9 cellular contexts compared by ENCODE assay signal in genomic region chr10:133356953-133357292, GRCh38. TPM values are rescaled to one million over a fixed set of nuclear protein-coding genes. Genes with fewer than 3 reads are reported as not detected.
DNase-seq lines count a peak whose midpoint lies in the region; ATAC-seq and TF ChIP-seq lines count a peak whose summit lies in the region.
"Had no signal": no experiment of that assay in that cellular context is flagged by ENCODE, and none has a peak within 500 bp of the region (broad histone marks: within the 10 kb centered on the region; RNA-seq: fewer than 3 reads in every experiment).

No MANE protein-coding gene starts in this region.

- intact Hi-C loops in ascending aorta (cut with DNase I) = no loop called here
- intact Hi-C loops in right lobe of liver (cut with DNase I) = no loop called here
- intact Hi-C loops in tibial artery (cut with DNase I; ENCODE audit: low total_unique reads) = no loop called here

- H3K36me3 ChIP-seq in ascending aorta (no peaks in the 10 kb centered on the region), right lobe of liver (peaks cover 0 to 6% (median under 1%) of the 10 kb centered on the region in 4 donors), tibial artery (peaks cover 0 to 9% (median 8%) of the 10 kb centered on the region in 3 donors)

- H3K4me3 Mint-ChIP-seq in activated T-cell treated with anti-CD3 and anti-CD28 coated beads, Interleukin-2, amount 50 U/mL, for 4 hours = peak overlapping the region; percentile 81

- H3K9me3 ChIP-seq in ascending aorta (no peaks in the 10 kb centered on the region), right lobe of liver (no peaks in the 10 kb centered on the region), tibial artery (no peaks in the 10 kb centered on the region)

- H3K27ac ChIP-seq in ascending aorta (no peak overlapping the region), right lobe of liver (peak overlapping the region; percentile 57 to 82 (median 68)), tibial artery (no peak overlapping the region)

- no peak for ATAC-seq in activated T-cell treated with anti-CD3 and anti-CD28 coated beads, Interleukin-2, amount 50 U/mL, for 4 hours
- ATAC-seq in right lobe of liver (no peak), HG03571 (IDR thresholded peaks at IDR 0.05; ENCODE audit: unreplicated experiment) (no peak)

- WGBS in right lobe of liver (ENCODE audit: insufficient coverage, low coverage, low lambda C conversion rate, missing lambda C conversion rate) = 7% methylated on average over 9 of the region's 17 CpGs

- peaks cover 6% of the 10 kb centered on the region for H3K36me3 Mint-ChIP-seq in activated T-cell treated with anti-CD3 and anti-CD28 coated beads, Interleukin-2, amount 50 U/mL, for 4 hours (ENCODE audit: insufficient read depth)

- peaks cover 9% of the 10 kb centered on the region for H3K4me1 Mint-ChIP-seq in activated T-cell treated with anti-CD3 and anti-CD28 coated beads, Interleukin-2, amount 50 U/mL, for 4 hours (ENCODE audit: low read depth)

- H3K27me3 Mint-ChIP-seq in activated T-cell treated with anti-CD3 and anti-CD28 coated beads, Interleukin-2, amount 50 U/mL, for 4 hours (ENCODE audit: low read depth) = no peaks in the 10 kb centered on the region

- no peak for TF ChIP-seq POLR2A in right lobe of liver (IDR thresholded peaks at IDR 0.05)

- no peak for TF ChIP-seq CTCF in ascending aorta (IDR thresholded peaks at IDR 0.05)
- no peak for TF ChIP-seq CTCF in right lobe of liver (IDR thresholded peaks at IDR 0.05)
- TF ChIP-seq CTCF in tibial artery (IDR thresholded peaks at IDR 0.05) = no peak

- DNase-seq in activated T-cell treated with anti-CD3 and anti-CD28 coated beads, Interleukin-2, amount 50 U/mL, for 4 hours = no peak
- no peak for DNase-seq in activated T-cell treated with anti-CD3 and anti-CD28 coated beads, Interleukin-2, amount 50 U/mL, for 1 hour
- DNase-seq in ascending aorta (ENCODE audit: low spot score in 2 of 2) (no peak), right lobe of liver (no peak), tibial artery (no peak), NCI-H446 treated with DMSO at 0.1 percent for 48 hours (lab: John Stamatoyannopoulos, UW) (no peak)
- DNase-seq in stimulated activated CD4-positive, alpha-beta T cell treated with anti-CD3 and anti-CD28 coated beads, Interleukin-2, amount 100 ng/mL, for 48 hours = no peak

- H3K9me3 Mint-ChIP-seq in activated T-cell treated with anti-CD3 and anti-CD28 coated beads, Interleukin-2, amount 50 U/mL, for 4 hours = no peaks in the 10 kb centered on the region

- peaks cover 6 to 12% of the 10 kb centered on the region in 2 donors for H3K4me1 ChIP-seq in ascending aorta
- H3K4me1 ChIP-seq in right lobe of liver = peaks cover 0 to 79% (median 36%) of the 10 kb centered on the region in 4 donors
- peaks cover 0 to 26% (median 16%) of the 10 kb centered on the region in 4 donors for H3K4me1 ChIP-seq in tibial artery

- H3K4me3 ChIP-seq in ascending aorta = peak overlapping the region; percentile 72 to 81
- peak overlapping the region; percentile 72 to 94 (median 79) for H3K4me3 ChIP-seq in right lobe of liver
- H3K4me3 ChIP-seq in tibial artery = peak overlapping the region; percentile 56 to 74

- H3K27me3 ChIP-seq in ascending aorta (no peaks in the 10 kb centered on the region), right lobe of liver (no peaks in the 10 kb centered on the region), tibial artery (peaks cover 0 to 10% of the 10 kb centered on the region in 2 donors)

RNA-seq across cellular contexts. Expression of gene FUOM, which starts 0.9 kb away (rescaled TPM):
- 10 to 100 TPM; 40.7 to 47.4 (median 46.6) TPM for total RNA-seq in activated T-cell treated with anti-CD3 and anti-CD28 coated beads, Interleukin-2, amount 50 U/mL, for 4 hours
- 38.5 TPM for total RNA-seq in ascending aorta
- 100 to 1,000 TPM in 4 of 6 experiments, 10 to 100 TPM in 2; 76.1 to 158 (median 124) TPM for total RNA-seq in right lobe of liver

RNA-seq across cellular contexts. Expression of gene PRAP1, which starts 9.8 kb away (rescaled TPM):
- not detected for total RNA-seq in activated T-cell treated with anti-CD3 and anti-CD28 coated beads, Interleukin-2, amount 50 U/mL, for 4 hours
- total RNA-seq in ascending aorta (not detected), right lobe of liver (100 to 1,000 TPM; 177 to 522 (median 298) TPM)
- total RNA-seq: Daoy had no signal

RNA-seq across cellular contexts. Expression of gene ECHS1, which starts 16.2 kb away (rescaled TPM):
- total RNA-seq in activated T-cell treated with anti-CD3 and anti-CD28 coated beads, Interleukin-2, amount 50 U/mL, for 4 hours = 10 to 100 TPM; 53.1 to 55.6 (median 53.9) TPM
- total RNA-seq in ascending aorta (68.0 TPM), right lobe of liver (100 to 1,000 TPM; 293 to 780 (median 436) TPM)

RNA-seq across cellular contexts. Expression of gene CALY, which starts 20.2 kb away (rescaled TPM):
- total RNA-seq in activated T-cell treated with anti-CD3 and anti-CD28 coated beads, Interleukin-2, amount 50 U/mL, for 4 hours = not detected
- not detected for total RNA-seq in ascending aorta
- not detected for total RNA-seq in right lobe of liver
- total RNA-seq: Daoy had no signal

RNA-seq across cellular contexts. Expression of gene PAOX, which starts 22.1 kb away (rescaled TPM):
- 1 to 10 TPM; 2.6 to 3.2 (median 2.9) TPM for total RNA-seq in activated T-cell treated with anti-CD3 and anti-CD28 coated beads, Interleukin-2, amount 50 U/mL, for 4 hours
- total RNA-seq in ascending aorta (1.4 TPM), right lobe of liver (10 to 100 TPM in 4 of 6 experiments, 1 to 10 TPM in 2; 9.4 to 15.9 (median 11.9) TPM)

Comparison
In these comparisons a context has a peak if more than half of its experiments do, and no peak if none do; other contexts are left out.
1. H3K27ac ChIP-seq: peak in right lobe of liver (3 of 3); none in ascending aorta (0 of 2) and tibial artery (0 of 2).
2. RNA of gene PRAP1, which starts 9.8 kb away (total RNA-seq): 177 to 522 TPM in right lobe of liver; not detected in activated T-cell treated with anti-CD3 and anti-CD28 coated beads, Interleukin-2, amount 50 U/mL, for 4 hours and not detected in ascending aorta (single experiment); every median in the first group is over 100 times any median in the second.
3. Peak in every context shown above with its lines, with median percentiles within 50 percentile points of each other: H3K4me3 ChIP-seq.